17 cellular contexts compared by ENCODE assay signal in genomic region chr10:129272171-129272570, GRCh38.
DNase-seq lines count a peak whose midpoint lies in the region; ATAC-seq and TF ChIP-seq lines count a peak whose summit lies in the region.
"Had no signal": no experiment of that assay in that cellular context is flagged by ENCODE, and none has a peak within 500 bp of the region (broad histone marks: within the 10 kb centered on the region; RNA-seq: fewer than 3 reads in every experiment).

No MANE protein-coding gene starts in this region.

- H3K4me1 ChIP-seq in right atrium auricular region, result peaks cover 0 to 4% of the 10 kb centered on the region in 2 donors
- peaks cover 0 to 8% (median 0%) of the 10 kb centered on the region in 9 donors for H3K4me1 ChIP-seq in heart right ventricle
- H3K4me1 ChIP-seq: HAP-1 had no signal

- H3K27me3 ChIP-seq in right atrium auricular region (no peaks in the 10 kb centered on the region), heart right ventricle (no peaks in the 10 kb centered on the region), H7 (ENCODE audit: control insufficient read depth, insufficient read depth, low read length) (no peaks in the 10 kb centered on the region; the same call in 1 of the 2 replicates)
- H3K27me3 ChIP-seq: BLaER1 treated with 17β-estradiol and CSF1 and Interleukin-3, amounts not matched to agents 10 nM and 100 nM had no signal

- ATAC-seq in Right ventricle myocardium superior (ENCODE audit: poor library complexity) (peak; percentile 52), heart right ventricle (peak in 1 of 8 donors; percentile 38), HG03196 (IDR thresholded peaks at IDR 0.05; ENCODE audit: unreplicated experiment) (no peak), GM19395 (IDR thresholded peaks at IDR 0.05; ENCODE audit: unreplicated experiment) (no peak)

- H3K4me3 ChIP-seq in right atrium auricular region (no peak overlapping the region), heart right ventricle (no peak overlapping the region), H7 (ENCODE audit: insufficient read depth, low read depth, low read length) (no peak overlapping the region)
- H3K4me3 ChIP-seq: BLaER1 treated with 17β-estradiol and CSF1 and Interleukin-3, amounts not matched to agents 10 nM and 100 nM; HAP-1 had no signal

- H3K27ac ChIP-seq in right atrium auricular region, result no peak overlapping the region
- no peak overlapping the region for H3K27ac ChIP-seq in heart right ventricle
- H3K27ac ChIP-seq: BLaER1 treated with 17β-estradiol and CSF1 and Interleukin-3, amounts not matched to agents 10 nM and 100 nM had no signal

- WGBS in heart right ventricle, 2 donors, result 16 to 19% methylated on average over 8 of the region's 8 CpGs

- H3K36me3 ChIP-seq in right atrium auricular region (no peaks in the 10 kb centered on the region), heart right ventricle (no peaks in the 10 kb centered on the region), H7 (replicated peaks; ENCODE audit: control insufficient read depth, insufficient read depth, low read length) (no peaks in the 10 kb centered on the region)
- H3K36me3 ChIP-seq: BLaER1 treated with 17β-estradiol and CSF1 and Interleukin-3, amounts not matched to agents 10 nM and 100 nM; HAP-1 had no signal

- intact Hi-C loops in Right ventricle myocardium superior (cut with DNase I), result no loop called here
- intact Hi-C loops in heart right ventricle (cut with DNase I), result loop anchor here in 1 of 10 donors (10.0 kb wide), 1 partner anchor 693 kb away; the partner anchor contains the start of gene EBF3

- TF ChIP-seq CTCF in right atrium auricular region (IDR thresholded peaks at IDR 0.05), result no peak
- no peak for TF ChIP-seq CTCF in heart right ventricle (IDR thresholded peaks at IDR 0.05)

- H3K9me3 ChIP-seq in right atrium auricular region (no peaks in the 10 kb centered on the region), heart right ventricle (peaks cover 0 to 9% (median 0%) of the 10 kb centered on the region in 11 donors)
- H3K9me3 ChIP-seq: BLaER1 treated with 17β-estradiol and CSF1 and Interleukin-3, amounts not matched to agents 10 nM and 100 nM; HAP-1 had no signal

- DNase-seq in Right ventricle myocardium superior, result peak; percentile 48
- DNase-seq in right atrium auricular region (ENCODE audit: low spot score), result no peak
- peak; percentile 33 to 37 for DNase-seq in heart right ventricle
- peak; percentile 40 for DNase-seq in left kidney (ENCODE audit: low read depth, low spot score)
- DNase-seq in H7, result no peak
- DNase-seq: ACHN; CD4-positive, alpha-beta T cell; DMS153; DMS79 treated with DMSO at 0.1 percent for 48 hours; GDM1; GOT3; HFFc6; IMR-90 had no signal

Comparison
In these comparisons a context has a peak if more than half of its experiments do, and no peak if none do; other contexts are left out.
1. DNase-seq: peak in Right ventricle myocardium superior (single experiment), heart right ventricle (2 of 2) and left kidney (single experiment); none in right atrium auricular region (single experiment) and H7 (single experiment).